ENCODE assay signal across 20 cellular contexts in the genomic region with DNA sequence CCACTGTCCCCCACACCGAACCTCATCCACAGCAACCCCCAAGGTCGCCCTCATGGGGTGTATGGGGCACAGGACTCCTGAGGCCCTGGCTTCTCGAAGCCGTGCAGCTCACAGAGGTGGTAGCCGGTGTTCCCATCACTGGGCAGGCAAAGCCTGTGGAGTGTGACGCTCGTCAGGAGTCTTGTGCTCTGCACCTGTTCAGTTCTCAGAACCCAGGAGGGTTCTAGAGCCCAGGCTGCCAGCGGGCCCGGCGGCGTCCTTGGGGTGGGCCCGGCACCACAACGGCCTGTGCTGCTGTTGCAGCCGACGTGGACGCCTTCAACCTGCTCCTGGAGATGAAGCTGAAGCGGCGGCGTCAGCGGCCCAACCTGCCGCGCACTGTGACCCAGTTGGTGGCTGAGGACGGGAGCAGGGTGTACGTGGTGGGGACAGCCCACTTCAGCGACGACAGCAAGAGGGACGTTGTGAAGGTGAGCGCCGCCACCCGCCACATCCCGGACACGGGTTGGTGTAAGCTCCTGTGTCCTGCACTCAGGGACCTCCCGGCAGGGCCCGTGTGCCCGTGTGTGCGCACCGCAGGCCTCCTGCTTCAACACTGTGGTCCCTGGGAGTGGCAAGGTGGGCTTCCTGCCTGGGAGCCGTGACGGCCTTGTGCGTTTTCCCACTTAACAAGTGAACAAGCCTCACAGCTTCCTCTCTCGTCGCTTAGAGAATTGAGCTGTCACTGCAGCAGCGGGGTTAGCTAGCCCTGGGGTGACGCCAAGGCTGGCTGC. TPM values are rescaled to one million over a fixed set of nuclear protein-coding genes. Genes with fewer than 3 reads are reported as not detected.
DNase-seq lines count a peak whose midpoint lies in the region; ATAC-seq and TF ChIP-seq lines count a peak whose summit lies in the region.
"Had no signal": no experiment of that assay in that cellular context is flagged by ENCODE, and none has a peak within 500 bp of the region (broad histone marks: within the 10 kb centered on the region; RNA-seq: fewer than 3 reads in every experiment).

No MANE protein-coding gene starts in this region.

- H3K9me3 Mint-ChIP-seq in activated B cell treated with CpG ODN at 0.5 μM for 24 hours (no peaks in the 10 kb centered on the region), MCF 10A (ENCODE audit: unreplicated experiment) (no peaks in the 10 kb centered on the region)

- no peak overlapping the region for H4K91ac ChIP-seq in neuronal stem cell (ENCODE audit: low read depth, low read length, poor library complexity)

- H3K27me3 ChIP-seq in neuronal stem cell (ENCODE audit: control insufficient read depth in 3 of 3, insufficient read depth in 3 of 3, low read depth in 1 of 3, low read length in 3 of 3): no peaks in the 10 kb centered on the region

- no peak overlapping the region for H3K18ac ChIP-seq in neuronal stem cell (ENCODE audit: low read length)

- no peak overlapping the region for H3K14ac ChIP-seq in neuronal stem cell (ENCODE audit: low read length)

- no peak overlapping the region for H2BK12ac ChIP-seq in neuronal stem cell (ENCODE audit: low read length)

- H3K27me3 Mint-ChIP-seq in activated B cell treated with CpG ODN at 0.5 μM for 24 hours (no peaks in the 10 kb centered on the region), MCF 10A (ENCODE audit: insufficient read depth, unreplicated experiment) (no peaks in the 10 kb centered on the region)

- no peak overlapping the region for H3K4me2 ChIP-seq in neuronal stem cell (ENCODE audit: insufficient read depth, low read length, poor library complexity, severe bottlenecking)

- peak overlapping the region; percentile 75 for H2BK5ac ChIP-seq in neuronal stem cell (ENCODE audit: low read length)

- no TSS peak for BruUV-seq in MCF 10A (replicated peaks; lab: Mats Ljungman, UMichigan)

- intact Hi-C loops in activated B cell treated with CpG ODN at 0.5 μM for 24 hours (cut with micrococcal nuclease): loop anchor here (5.0 kb wide), 1 partner anchor 367 kb away; the partner anchor contains the start of gene BRD1
- intact Hi-C loops in MCF 10A (cut with micrococcal nuclease): no loop called here

- H3K4me3 Mint-ChIP-seq in activated B cell treated with CpG ODN at 0.5 μM for 24 hours (no peak overlapping the region), MCF 10A (ENCODE audit: unreplicated experiment) (no peak overlapping the region)

- no peak overlapping the region; the same call in 1 of the 2 replicates for H3K27ac ChIP-seq in HEK293 (ENCODE audit: extremely low read depth, low read depth, low read length)
- H3K27ac ChIP-seq in neuronal stem cell (replicated peaks; ENCODE audit: low read length): no peak overlapping the region
- H3K27ac ChIP-seq: lower lobe of right lung had no signal

- H3K9me3 ChIP-seq in HEK293 (ENCODE audit: control insufficient read depth, insufficient read depth, low read depth, low read length) (no peaks in the 10 kb centered on the region), neuronal stem cell (replicated peaks in 1 of 2; ENCODE audit: control insufficient read depth in 2 of 2, insufficient read depth in 1 of 2, low read depth in 1 of 2, low read length in 2 of 2) (peaks cover 0 to 2% of the 10 kb centered on the region in 2 donors)
- H3K9me3 ChIP-seq: HAP-1, lower lobe of right lung had no signal

- H2BK15ac ChIP-seq in neuronal stem cell (ENCODE audit: low read length): no peak overlapping the region

- no peak overlapping the region for H2AFZ ChIP-seq in neuronal stem cell (ENCODE audit: low read length)

- peaks cover 16% of the 10 kb centered on the region for H3K79me1 ChIP-seq in neuronal stem cell (ENCODE audit: low read depth, low read length)

- H3K4me3 ChIP-seq in HEK293 (ENCODE audit: low read depth, low read length) (no peak overlapping the region), neuronal stem cell (ENCODE audit: low read length in 2 of 2) (no peak overlapping the region)
- H3K4me3 ChIP-seq: HAP-1, lower lobe of right lung had no signal

- H3K27ac Mint-ChIP-seq in activated B cell treated with CpG ODN at 0.5 μM for 24 hours: peak overlapping the region; percentile 56
- H3K27ac Mint-ChIP-seq in MCF 10A (ENCODE audit: low read depth, unreplicated experiment): no peak overlapping the region

- no peak for DNase-seq in activated B cell treated with CpG ODN at 0.5 μM for 24 hours
- no peak for DNase-seq in neuronal stem cell (ENCODE audit: low spot score)
- no peak for DNase-seq in GM10248 (ENCODE audit: extremely low spot score)
- no peak for DNase-seq in MCF 10A (ENCODE audit: unreplicated experiment)
- DNase-seq: activated CD4-positive, alpha-beta T cell treated with anti-CD3 and anti-CD28 coated beads, Interleukin-2, amount 50 U/mL, for 1 hour; activated effector memory CD4-positive, alpha-beta T cell treated with Interleukin-2 at 50 U/mL for 16 hours; COR-L47; cortex of kidney; DND-41; KBM-7; lower lobe of right lung; NCI-H187; NCI-H2227 treated with DMSO at 0.1 percent for 48 hours; NCI-H774; PC-3; retina; SIG-M5; T-helper 1 cell had no signal

- peak overlapping the region; percentile 91 for H3K23ac ChIP-seq in neuronal stem cell (ENCODE audit: low read depth, low read length, poor library complexity)

- CTCF ChIA-PET in HEK293 (lab: Yijun Ruan, JAX): no interaction called here
- CTCF ChIA-PET in activated B cell treated with CpG ODN at 0.5 μM for 24 hours (lab: Charles Lee): interaction anchor here (0.7 kb wide), 1 partner anchor 45 kb away, joined by 3 read pairs; no protein-coding TSS in a partner anchor
- CTCF ChIA-PET in GM10248 (lab: Yijun Ruan, JAX): interaction anchor here (0.8 kb wide), 1 partner anchor 264 kb away, joined by 3 read pairs; no protein-coding TSS in a partner anchor
- CTCF ChIA-PET in MCF 10A (lab: Yijun Ruan, JAX): interaction anchor here (0.6 to 1.3 kb wide), 3 partner anchors 10 to 45 kb away, joined by 3 to 4 read pairs (median 3); no protein-coding TSS in a partner anchor

- POLR2A ChIA-PET in HEK293 (lab: Yijun Ruan, JAX) (interaction anchor here (1.1 kb wide), 1 partner anchor 12 kb away, joined by 3 read pairs; no protein-coding TSS in a partner anchor), activated B cell treated with CpG ODN at 0.5 μM for 24 hours (lab: Charles Lee) (interaction anchor here (4.2 to 5.3 kb wide), 2 partner anchors 13 to 21 kb away, joined by 20 to 80 read pairs; partner anchors contain the start of gene PANX2), GM10248 (lab: Yijun Ruan, JAX) (no interaction called here), MCF 10A (lab: Yijun Ruan, JAX) (interaction anchor here (1.6 kb wide), 1 partner anchor 14 kb away, joined by 7 read pairs; no protein-coding TSS in a partner anchor)

- no peak for TF ChIP-seq CTCF in HEK293 (tag by site-specific recombination; IDR thresholded peaks at IDR 0.05)
- TF ChIP-seq CTCF in activated B cell treated with CpG ODN at 0.5 μM for 24 hours (IDR thresholded peaks at IDR 0.05): no peak
- no peak for TF ChIP-seq CTCF in GM10248 (IDR thresholded peaks at IDR 0.05; ENCODE audit: control extremely low read depth, extremely low read depth, low read depth, missing control alignments)
- no peak for TF ChIP-seq CTCF in MCF 10A (IDR thresholded peaks at IDR 0.05; ENCODE audit: unreplicated experiment)

- peak overlapping the region; percentile 28 for H2AK5ac ChIP-seq in neuronal stem cell (ENCODE audit: low read depth, low read length)

- peak overlapping the region; percentile 50 for H3K9ac ChIP-seq in neuronal stem cell (ENCODE audit: low read depth, low read length, poor library complexity)

- no peak for ATAC-seq in activated B cell treated with CpG ODN at 0.5 μM for 24 hours (ENCODE audit: low read depth)
- ATAC-seq: lower lobe of right lung, PC-3 had no signal

- peaks cover 9 to 82% of the 10 kb centered on the region in 2 experiments; a peak in 2 of 3 replicates for H3K36me3 ChIP-seq in HEK293 (ENCODE audit: control insufficient read depth in 2 of 2, insufficient read depth in 1 of 2, low read length in 2 of 2)
- peaks cover 21 to 40% of the 10 kb centered on the region in 2 donors for H3K36me3 ChIP-seq in neuronal stem cell (replicated peaks in 1 of 2; ENCODE audit: control insufficient read depth in 2 of 2, insufficient read depth in 2 of 2, low read length in 2 of 2)

- H4K8ac ChIP-seq in neuronal stem cell (ENCODE audit: low read depth, low read length): no peak overlapping the region

- H3K4ac ChIP-seq in neuronal stem cell (ENCODE audit: low read length): no peak overlapping the region

- peaks cover 63% of the 10 kb centered on the region for H3K4me1 Mint-ChIP-seq in activated B cell treated with CpG ODN at 0.5 μM for 24 hours
- H3K4me1 Mint-ChIP-seq in MCF 10A (ENCODE audit: insufficient read depth, unreplicated experiment): peaks cover 5% of the 10 kb centered on the region

- peaks cover 22% of the 10 kb centered on the region for H3K36me3 Mint-ChIP-seq in activated B cell treated with CpG ODN at 0.5 μM for 24 hours (ENCODE audit: low read depth)
- H3K36me3 Mint-ChIP-seq in MCF 10A (ENCODE audit: insufficient read depth, unreplicated experiment): peaks cover 40% of the 10 kb centered on the region

- no CpG with 5 or more reads among the region's 44 CpGs for WGBS in neuronal stem cell (ENCODE audit: extremely low coverage in 2 of 2, insufficient read length in 2 of 2, insufficient replicate concordance in 1 of 2), 2 donors

- H3K4me1 ChIP-seq in HEK293 (ENCODE audit: control insufficient read depth, insufficient read depth, low read length) (peaks cover 16% of the 10 kb centered on the region), neuronal stem cell (ENCODE audit: control insufficient read depth in 2 of 2, insufficient read depth in 1 of 2, low read depth in 1 of 2, low read length in 2 of 2) (peaks cover 0 to 4% of the 10 kb centered on the region in 2 donors)

- no peak overlapping the region for H2BK120ac ChIP-seq in neuronal stem cell (ENCODE audit: low read depth, low read length)

TF ChIP-seq in HEK293, 187 proteins besides CTCF, POLR2A, EP300 and RAD21 (continues in another document):
- 0 out of 2 replicates have a peak, but pooled peaks have one; percentile 55 for TF ChIP-seq ZFP69B (tag by site-specific recombination; IDR thresholded peaks at IDR 0.05)

RNA-seq across cellular contexts. Expression of gene SELENOO, which starts 6.6 kb away (rescaled TPM):
- 33.9 and 39.0 TPM in 2 replicates for total RNA-seq in activated B cell treated with CpG ODN at 0.5 μM for 24 hours
- 11.5 TPM for polyA plus RNA-seq in neuronal stem cell (2013, experiment 1 of 2)
- 11.4 TPM for polyA plus RNA-seq in neuronal stem cell (2013, experiment 2 of 2)
- 16.1 and 21.9 TPM in 2 replicates for total RNA-seq in MCF 10A (2022)

RNA-seq across cellular contexts. Expression of gene TRABD, which starts 8.5 kb away (rescaled TPM):
- total RNA-seq in activated B cell treated with CpG ODN at 0.5 μM for 24 hours: 80.6 and 86.4 TPM in 2 replicates
- polyA plus RNA-seq in neuronal stem cell (2013, experiment 1 of 2): 34.5 TPM
- 33.8 TPM for polyA plus RNA-seq in neuronal stem cell (2013, experiment 2 of 2)
- 60.6 and 63.8 TPM in 2 replicates for total RNA-seq in MCF 10A (2022)

RNA-seq across cellular contexts. Expression of gene PANX2, which starts 23.7 kb away (rescaled TPM):
- total RNA-seq in activated B cell treated with CpG ODN at 0.5 μM for 24 hours: 0.27 and 0.44 TPM in 2 replicates
- polyA plus RNA-seq in neuronal stem cell (2013, experiment 1 of 2): 3.0 TPM
- 3.1 TPM for polyA plus RNA-seq in neuronal stem cell (2013, experiment 2 of 2)
- 0.77 and 2.7 TPM in 2 replicates for total RNA-seq in MCF 10A (2022)

RNA-seq across cellular contexts. Expression of gene TUBGCP6, which starts 50.6 kb away (rescaled TPM):
- 87.5 and 103 TPM in 2 replicates for total RNA-seq in activated B cell treated with CpG ODN at 0.5 μM for 24 hours
- 12.1 TPM for polyA plus RNA-seq in neuronal stem cell (2013, experiment 1 of 2)
- 12.1 TPM for polyA plus RNA-seq in neuronal stem cell (2013, experiment 2 of 2)
- 27.6 and 27.9 TPM in 2 replicates for total RNA-seq in MCF 10A (2022)

RNA-seq across cellular contexts. Expression of gene HDAC10, which starts 56.8 kb away (rescaled TPM):
- total RNA-seq in activated B cell treated with CpG ODN at 0.5 μM for 24 hours: 65.0 and 68.2 TPM in 2 replicates
- 20.1 TPM for polyA plus RNA-seq in neuronal stem cell (2013, experiment 1 of 2)
- polyA plus RNA-seq in neuronal stem cell (2013, experiment 2 of 2): 18.8 TPM
- total RNA-seq in MCF 10A (2022): 27.5 and 29.2 TPM in 2 replicates
